ENCODE assay signal across 20 cellular contexts in the genomic region with DNA sequence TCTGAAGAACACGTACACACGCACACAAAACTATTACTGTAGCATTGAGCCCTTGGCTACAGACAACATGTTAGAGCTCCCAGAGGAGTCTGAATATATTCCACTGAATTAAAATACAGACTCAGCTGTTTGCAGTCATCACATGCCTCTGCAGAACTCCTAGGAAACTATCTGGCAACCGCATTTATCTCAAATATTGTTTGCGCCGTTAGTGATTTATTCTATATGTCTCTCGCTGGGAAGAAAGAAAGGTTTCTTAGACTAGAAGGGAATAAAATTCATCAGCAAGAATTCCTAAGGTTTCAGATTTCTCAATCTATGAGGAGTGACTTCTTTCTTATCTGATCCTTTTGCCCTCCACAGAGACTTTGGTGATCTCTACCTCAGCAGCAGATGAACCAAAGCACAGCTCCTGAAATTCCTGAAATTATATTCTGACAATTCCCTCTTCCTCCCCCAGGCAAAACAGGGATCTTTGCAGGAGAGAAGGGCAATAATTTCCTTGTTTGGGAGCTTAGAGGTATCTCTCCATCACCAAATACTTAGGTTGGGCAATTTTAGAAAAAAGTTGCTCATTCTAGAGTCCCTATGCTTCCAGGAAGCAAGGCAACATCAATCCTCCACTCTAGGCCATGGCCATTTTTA.
DNase-seq lines count a peak whose midpoint lies in the region; ATAC-seq and TF ChIP-seq lines count a peak whose summit lies in the region.
"Had no signal": no experiment of that assay in that cellular context is flagged by ENCODE, and none has a peak within 500 bp of the region (broad histone marks: within the 10 kb centered on the region; RNA-seq: fewer than 3 reads in every experiment).

No MANE protein-coding gene starts in this region.

- no peak overlapping the region for H3K9ac ChIP-seq in neural progenitor cell

- intact Hi-C loops in left ventricle myocardium superior (cut with micrococcal nuclease) (no loop called here), uterus (cut with DNase I; ENCODE audit: low total_unique reads) (no loop called here)

- no peaks in the 10 kb centered on the region for H3K27me3 Mint-ChIP-seq in neural progenitor cell (ENCODE audit: insufficient read depth, low read depth)

- no peaks in the 10 kb centered on the region for H3F3A ChIP-seq in neural progenitor cell (ENCODE audit: low read depth)

- H3K9me3 Mint-ChIP-seq in neural progenitor cell: no peaks in the 10 kb centered on the region

- no peak overlapping the region for H3K4me2 ChIP-seq in neural progenitor cell

- TF ChIP-seq CTCF in right atrium auricular region (IDR thresholded peaks at IDR 0.05): no peak
- TF ChIP-seq CTCF in neural progenitor cell (IDR thresholded peaks at IDR 0.05): no peak
- no peak for TF ChIP-seq CTCF in uterus (IDR thresholded peaks at IDR 0.05)

- no peak overlapping the region for H3K4me3 Mint-ChIP-seq in neural progenitor cell

- peaks cover 2% of the 10 kb centered on the region for H3K36me3 Mint-ChIP-seq in neural progenitor cell

- H3K4me3 ChIP-seq in right atrium auricular region (no peak overlapping the region), neural progenitor cell (no peak overlapping the region), uterus (no peak overlapping the region)

- peaks cover 15% of the 10 kb centered on the region for H3K4me1 Mint-ChIP-seq in neural progenitor cell

- H4K20me1 ChIP-seq in neural progenitor cell (ENCODE audit: low read depth): no peaks in the 10 kb centered on the region

- no peak overlapping the region for H2AFZ ChIP-seq in neural progenitor cell (replicated peaks)

- H3K27ac ChIP-seq in right atrium auricular region: no peak overlapping the region
- H3K27ac ChIP-seq in neural progenitor cell: no peak overlapping the region
- peak overlapping the region; percentile 54 to 59 for H3K27ac ChIP-seq in uterus
- H3K27ac ChIP-seq: 22Rv1, C4-2B had no signal

- H3K27ac Mint-ChIP-seq in neural progenitor cell: peak overlapping the region; percentile 43

- no peaks in the 10 kb centered on the region for H3K79me2 ChIP-seq in neural progenitor cell (ENCODE audit: low read depth)

- peaks cover 0 to 9% of the 10 kb centered on the region in 2 donors for H3K4me1 ChIP-seq in right atrium auricular region
- no peaks in the 10 kb centered on the region for H3K4me1 ChIP-seq in neural progenitor cell
- no peaks in the 10 kb centered on the region for H3K4me1 ChIP-seq in uterus

- ATAC-seq in left ventricle myocardium superior: peak; percentile 21
- ATAC-seq in HG02763 (IDR thresholded peaks at IDR 0.05; ENCODE audit: unreplicated experiment): no peak
- ATAC-seq in activated CD4-positive, CD25-positive, alpha-beta regulatory T cell treated with anti-CD3 and anti-CD28 coated beads, Interleukin-2, amount 50 U/mL, for 24 hours: no peak
- ATAC-seq: Panc1 had no signal

- no peaks in the 10 kb centered on the region for H3K9me3 ChIP-seq in right atrium auricular region
- no peaks in the 10 kb centered on the region for H3K9me3 ChIP-seq in neural progenitor cell (ENCODE audit: low read depth)
- no peaks in the 10 kb centered on the region for H3K9me3 ChIP-seq in uterus

- no peaks in the 10 kb centered on the region for H3K27me3 ChIP-seq in right atrium auricular region
- no peaks in the 10 kb centered on the region for H3K27me3 ChIP-seq in neural progenitor cell
- H3K27me3 ChIP-seq in uterus: no peaks in the 10 kb centered on the region

- DNase-seq in left ventricle myocardium superior: no peak
- no peak for DNase-seq in right atrium auricular region (ENCODE audit: low spot score)
- DNase-seq in medulla oblongata (ENCODE audit: extremely low spot score): peak; percentile 9
- no peak for DNase-seq in neural progenitor cell (ENCODE audit: low spot score)
- DNase-seq in uterus: no peak
- no peak for DNase-seq in NCI-H1436 (lab: John Stamatoyannopoulos, UW)
- DNase-seq: AML-193, DMS79, H7, IMR-90, NCI-H1048, NCI-H1436 treated with DMSO at 0.1 percent for 48 hours, NCI-H2029 treated with DMSO at 0.1 percent for 48 hours, NCI-H2171, NCI-H446 treated with DMSO at 0.1 percent for 48 hours had no signal

- TF ChIP-seq POLR2A in uterus (IDR thresholded peaks at IDR 0.05): no peak

- H3K36me3 ChIP-seq in right atrium auricular region: no peaks in the 10 kb centered on the region
- no peaks in the 10 kb centered on the region for H3K36me3 ChIP-seq in neural progenitor cell
- H3K36me3 ChIP-seq in uterus: no peaks in the 10 kb centered on the region

Comparison
In these comparisons a context has a peak if more than half of its experiments do, and no peak if none do; other contexts are left out.
1. H3K27ac ChIP-seq: peak in uterus (2 of 2); none in right atrium auricular region (0 of 2) and neural progenitor cell (single experiment).